ENCODE assay signal across 35 cellular contexts in the genomic region with DNA sequence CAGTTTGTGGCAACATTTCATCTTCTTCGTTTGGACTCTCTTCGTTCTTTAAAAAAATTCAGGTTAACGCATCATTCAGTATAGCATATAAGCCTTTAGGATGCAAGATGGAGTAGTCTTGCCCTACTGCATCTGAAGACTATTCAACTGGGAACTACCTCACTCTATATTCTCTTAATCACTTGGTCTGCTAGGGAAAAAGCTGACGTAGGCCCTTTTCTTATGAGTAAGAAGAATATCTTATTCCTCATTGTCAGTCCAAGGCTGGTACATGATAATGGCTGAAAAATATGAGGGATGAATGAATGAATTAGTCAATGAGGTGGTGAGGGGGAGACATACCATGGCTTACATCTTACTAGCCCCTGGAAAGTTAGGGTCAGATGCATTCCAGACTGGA.
"Had no signal": no experiment of that assay in that cellular context is flagged by ENCODE, and none has a peak within 500 bp of the region (broad histone marks: within the 10 kb centered on the region; RNA-seq: fewer than 3 reads in every experiment).

No MANE protein-coding gene starts in this region.

- H3K27me3 ChIP-seq: MG63 had no signal

- H3K36me3 ChIP-seq: MG63 had no signal

- DNase-seq: MG63, MM.1S, MV-4-11, NCI-H1048, NCI-H1092, NCI-H1092 treated with DMSO at 0.1 percent for 48 hours, NCI-H1105, NCI-H1105 treated with DMSO at 0.1 percent for 48 hours, NCI-H1417, NCI-H1417 treated with DMSO at 0.1 percent for 48 hours, NCI-H1436, NCI-H1436 treated with DMSO at 0.1 percent for 48 hours, NCI-H146, NCI-H1694, NCI-H1694 treated with DMSO at 0.1 percent for 48 hours, NCI-H187, NCI-H187 treated with DMSO at 0.1 percent for 48 hours, NCI-H1930, NCI-H2029, NCI-H2029 treated with DMSO at 0.1 percent for 48 hours, NCI-H2081, NCI-H2081 treated with DMSO at 0.1 percent for 48 hours, NCI-H2107, NCI-H2171, NCI-H2171 treated with DMSO at 0.1 percent for 48 hours, NCI-H2227 treated with DMSO at 0.1 percent for 48 hours, NCI-H226, NCI-H345, NCI-H446, NCI-H446 treated with DMSO at 0.1 percent for 48 hours, NCI-H510A, NCI-H510A treated with DMSO at 0.1 percent for 48 hours, NCI-H524, NCI-H524 treated with DMSO at 0.1 percent for 48 hours, NCI-H526 had no signal

- H3K9me3 ChIP-seq: MG63 had no signal

- H3K4me3 ChIP-seq: MG63 had no signal
